Comparison of ENCODE assay signal across 8 cellular contexts in genomic region chr3:179562467-179563297, GRCh38. TPM values are rescaled to one million over a fixed set of nuclear protein-coding genes. Genes with fewer than 3 reads are reported as not detected.
DNase-seq lines count a peak whose midpoint lies in the region; ATAC-seq and TF ChIP-seq lines count a peak whose summit lies in the region.

Gene ACTL6A (plus strand): TSS chr3:179562926. CDS start chr3:179563093, 167 bp downstream.

- H3K9me3 ChIP-seq in prostate gland, result no peaks in the 10 kb centered on the region

- peak within 1 kb of the TSS; percentile 66 for H3K27ac ChIP-seq in angular gyrus (ENCODE audit: low read depth, low read length)
- peak within 1 kb of the TSS; percentile 82 to 89 for H3K27ac ChIP-seq in prostate gland
- peak within 1 kb of the TSS; percentile 84 for H3K27ac ChIP-seq in urinary bladder (ENCODE audit: low read depth)

- DNase-seq in NCI-H187 (lab: John Stamatoyannopoulos, UW) (peak; percentile 94 to 98), T-helper 2 cell (peak; percentile 96 to 99 (median 98)), left ventricle myocardium superior (peak; percentile 99), prostate gland (ENCODE audit: low spot score) (peak; percentile 100)

- no peaks in the 10 kb centered on the region for H3K4me1 ChIP-seq in prostate gland (replicated peaks)
- H3K4me1 ChIP-seq in urinary bladder (ENCODE audit: insufficient read depth), result no peaks in the 10 kb centered on the region

- WGBS in prostate gland, result 3% methylated on average over 64 of the region's 65 CpGs
- 1% methylated on average over 65 of the region's 65 CpGs for WGBS in urinary bladder

- no peaks in the 10 kb centered on the region for H3K36me3 ChIP-seq in prostate gland
- no peaks in the 10 kb centered on the region for H3K36me3 ChIP-seq in urinary bladder (ENCODE audit: insufficient read depth)

- H3K4me3 ChIP-seq in prostate gland (peak within 1 kb of the TSS; percentile 71 to 87), urinary bladder (ENCODE audit: low read depth, low read length) (peak within 1 kb of the TSS; percentile 87)

- ATAC-seq in GM18498 (IDR thresholded peaks at IDR 0.05; ENCODE audit: unreplicated experiment), result peak; percentile 97
- ATAC-seq in HG02938 (IDR thresholded peaks at IDR 0.05; ENCODE audit: unreplicated experiment), result peak; percentile 93
- peak; percentile 99 for ATAC-seq in left ventricle myocardium superior

- TF ChIP-seq POLR2A in prostate gland (IDR thresholded peaks at IDR 0.05), result peak; percentile 46

- intact Hi-C loops in left ventricle myocardium superior (cut with micrococcal nuclease) (no loop called here), prostate gland (cut with DNase I) (loop anchor here (5.0 kb wide), 2 partner anchors 45 to 240 kb away; partner anchors contain the start of gene ZNF639)

- no peak for TF ChIP-seq CTCF in prostate gland (IDR thresholded peaks at IDR 0.05)

- no peaks in the 10 kb centered on the region for H3K27me3 ChIP-seq in prostate gland (replicated peaks; ENCODE audit: insufficient read depth)

RNA-seq across cellular contexts. Expression of gene ACTL6A, which starts in this region (rescaled TPM):
- total RNA-seq in left ventricle myocardium superior (20.3 TPM), prostate gland (10 to 100 TPM; 35.6 to 73.6 TPM), urinary bladder (54.9 TPM)
- polyA plus RNA-seq in urinary bladder, result 38.9 TPM

Comparison
In these comparisons a context has a peak if more than half of its experiments do, and no peak if none do; other contexts are left out.
1. Peak in every context shown above with its lines: DNase-seq, ATAC-seq, H3K4me3 ChIP-seq and H3K27ac ChIP-seq.